8 cellular contexts compared by ENCODE assay signal in the genomic region with DNA sequence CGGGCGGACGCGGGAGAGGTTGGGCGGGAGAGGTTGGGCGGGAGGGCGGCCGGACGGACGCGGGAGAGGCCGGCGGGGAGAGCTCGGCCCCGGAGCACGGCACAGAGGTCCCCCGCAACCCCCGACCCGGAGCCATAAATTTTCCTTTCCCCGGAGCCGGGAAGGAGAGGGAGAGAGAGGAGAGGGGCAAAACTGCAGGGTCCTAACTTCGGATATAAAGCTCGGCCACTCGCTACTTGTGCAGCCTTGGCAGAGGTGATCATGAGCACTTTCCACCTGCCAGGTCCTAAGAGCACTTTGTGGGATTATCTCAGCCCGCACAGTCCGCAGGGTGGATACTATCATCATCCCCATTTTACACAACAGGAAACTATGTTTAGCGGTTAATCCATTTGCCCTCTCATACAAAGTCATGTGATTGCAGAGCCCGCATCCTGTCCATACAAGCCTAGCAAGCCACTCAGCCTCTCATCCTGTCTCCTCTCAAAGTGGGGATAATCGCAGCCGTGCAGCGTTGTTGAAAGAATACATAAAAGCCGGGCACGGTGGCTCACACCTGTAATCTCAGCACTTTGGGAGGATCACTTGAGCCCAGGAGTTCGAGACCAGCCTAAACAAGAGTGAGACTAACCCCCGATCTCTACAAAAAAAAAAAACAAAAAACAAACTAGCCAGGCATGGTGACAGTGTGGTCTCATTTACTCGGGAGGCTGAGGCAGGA. TPM values are rescaled to one million over a fixed set of nuclear protein-coding genes. Genes with fewer than 3 reads are reported as not detected.
A peak's percentile ranks its signal among the peaks of the same experiment; 100 is the strongest.
DNase-seq lines count a peak whose midpoint lies in the region; ATAC-seq, FAIRE-seq and TF ChIP-seq lines count a peak whose summit lies in the region.

No MANE protein-coding gene starts in this region.

- TF ChIP-seq CTCF in NB4 (IDR thresholded peaks at IDR 0.05; ENCODE audit: low read depth, low read length) (no peak), left lung (IDR thresholded peaks at IDR 0.05) (no peak)

- FAIRE-seq in GM12892 (lab: Jason Lieb, UNC): no peak

- no peaks in the 10 kb centered on the region for H3K9me3 ChIP-seq in left lung

- ATAC-seq in left lung: peak; percentile 2

- DNase-seq in EH (ENCODE audit: low read depth) (peak; percentile 49), NB4 (ENCODE audit: low read depth) (peak; percentile 80), T-helper 9 cell (peak; percentile 29), caudate nucleus (lab: John Stamatoyannopoulos, UW) (peak in 19 of 61 donors; percentile 2 to 32 (median 15)), left lung (peak; percentile 53 to 82), GM12892 (ENCODE audit: insufficient read length) (no peak), OCI-M2 (lab: John Stamatoyannopoulos, UW; ENCODE audit: unreplicated experiment) (no peak)
- peak; percentile 26 to 32 for DNase-seq in stimulated activated CD8-positive, alpha-beta memory T cell treated with anti-CD3 and anti-CD28 coated beads, Interleukin-15, amount 100 ng/mL, for 48 hours (ENCODE audit: low read depth in 2 of 2)

- H3K27me3 ChIP-seq in left lung: no peaks in the 10 kb centered on the region

- peaks cover 0 to 3% of the 10 kb centered on the region in 2 donors for H3K36me3 ChIP-seq in left lung

- H3K4me1 ChIP-seq in left lung: peaks cover 9 to 34% of the 10 kb centered on the region in 2 donors

- TF ChIP-seq POLR2A in NB4 (IDR thresholded peaks at IDR 0.05; ENCODE audit: extremely low read depth, insufficient read length): no peak
- no peak for TF ChIP-seq POLR2A in GM12892 (IDR thresholded peaks at IDR 0.05; ENCODE audit: low read depth, low read length)

- intact Hi-C loops in left lung (cut with DNase I): no loop called here

- H3K4me3 ChIP-seq in NB4 (ENCODE audit: low read depth, low read length) (peak overlapping the region; percentile 85), left lung (peak overlapping the region; percentile 32 to 58)

- H3K27ac ChIP-seq in caudate nucleus (ENCODE audit: low read depth, low read length): peak overlapping the region; percentile 37
- H3K27ac ChIP-seq in left lung: peak overlapping the region; percentile 59 to 89

RNA-seq across cellular contexts. Expression of a gene that starts 0.8 kb away (rescaled TPM):
- 10 to 100 TPM; 20.5 to 30.8 TPM for total RNA-seq in left lung
- 18.1 TPM for polyA plus RNA-seq in GM12892 (2012; ENCODE audit: missing spikeins)

RNA-seq across cellular contexts. Expression of a gene that starts 8.9 kb away (rescaled TPM):
- total RNA-seq in left lung: 100 to 1,000 TPM; 123 to 129 TPM
- polyA plus RNA-seq in GM12892 (2012; ENCODE audit: missing spikeins): 74.6 TPM

Comparison
In these comparisons a context has a peak if more than half of its experiments do, and no peak if none do; other contexts are left out.
1. DNase-seq: peak in EH (single experiment), NB4 (single experiment), T-helper 9 cell (single experiment), left lung (2 of 2) and stimulated activated CD8-positive, alpha-beta memory T cell treated with anti-CD3 and anti-CD28 coated beads, Interleukin-15, amount 100 ng/mL, for 48 hours (2 of 2); none in GM12892 (single experiment) and OCI-M2 (single experiment).